ENCODE assay signal across 8 cellular contexts in genomic region chr6:10720229-10720959, GRCh38. TPM values are rescaled to one million over a fixed set of nuclear protein-coding genes. Genes with fewer than 3 reads are reported as not detected.
A peak's percentile ranks its signal among the peaks of the same experiment; 100 is the strongest.
DNase-seq lines count a peak whose midpoint lies in the region; ATAC-seq and TF ChIP-seq lines count a peak whose summit lies in the region.

No MANE protein-coding gene starts in this region.

- POLR2A ChIA-PET in PC-9 (lab: Charles Lee; ENCODE audit: unreplicated experiment) = interaction anchor here (0.6 to 0.7 kb wide), 3 partner anchors 190 to 782 kb away, joined by 4 to 12 read pairs (median 4); no protein-coding TSS in a partner anchor

- no TSS peak for BruUV-seq in PC-9 (replicated peaks; lab: Mats Ljungman, UMichigan)

- H3K9me3 Mint-ChIP-seq in activated naive CD4-positive, alpha-beta T cell treated with anti-CD3 and anti-CD28 coated beads, Interleukin-2, amount 10 ng/mL, durations not matched to agents 7 days and 5 days = peaks cover 12% of the 10 kb centered on the region

- no peak overlapping the region for H3K27ac ChIP-seq in PC-9
- peak overlapping the region; percentile 90 for H3K27ac ChIP-seq in left ventricle myocardium inferior (replicated peaks)

- H3K27ac Mint-ChIP-seq in activated naive CD4-positive, alpha-beta T cell treated with anti-CD3 and anti-CD28 coated beads, Interleukin-2, amount 10 ng/mL, durations not matched to agents 7 days and 5 days = peak overlapping the region; percentile 87

- H2AFZ ChIP-seq in PC-9 = peak overlapping the region; percentile 77

- CTCF ChIA-PET in PC-9 (lab: Charles Lee) = interaction anchor here (0.7 kb wide), 1 partner anchor 181 kb away, joined by 3 read pairs; no protein-coding TSS in a partner anchor
- CTCF ChIA-PET in activated naive CD4-positive, alpha-beta T cell treated with anti-CD3 and anti-CD28 coated beads, Interleukin-2, amount 10 ng/mL, durations not matched to agents 7 days and 5 days (lab: Charles Lee) = interaction anchor here (0.8 to 2.8 kb wide), 6 partner anchors 10 to 209 kb away, joined by 3 to 8 read pairs (median 4); partner anchors contain the start of genes C6orf52 and PAK1IP1

- no peaks in the 10 kb centered on the region for H3K27me3 Mint-ChIP-seq in activated naive CD4-positive, alpha-beta T cell treated with anti-CD3 and anti-CD28 coated beads, Interleukin-2, amount 10 ng/mL, durations not matched to agents 7 days and 5 days

- intact Hi-C loops in PC-9 (cut with micrococcal nuclease; ENCODE audit: unreplicated experiment) (loop anchor here (10.0 kb wide), 1 partner anchor 206 kb away; no protein-coding TSS in a partner anchor), left ventricle myocardium inferior (cut with micrococcal nuclease) (no loop called here)

- TF ChIP-seq CTCF in PC-9 (conservative IDR thresholded peaks at IDR 0.05) (no peak), left ventricle myocardium inferior (IDR thresholded peaks at IDR 0.05; ENCODE audit: borderline replicate concordance) (no peak)

- peak; percentile 10 for ATAC-seq in GM19463 (IDR thresholded peaks at IDR 0.05; ENCODE audit: unreplicated experiment)
- no peak for ATAC-seq in HG03280 (IDR thresholded peaks at IDR 0.05; ENCODE audit: unreplicated experiment)
- no peak for ATAC-seq in GM21529 (IDR thresholded peaks at IDR 0.05; ENCODE audit: unreplicated experiment)

- peak overlapping the region; percentile 57; the same call in 1 of the 2 replicates for H3K4me2 ChIP-seq in PC-9

- no peaks in the 10 kb centered on the region for H3K36me3 ChIP-seq in PC-9 (ENCODE audit: low read depth)
- H3K36me3 ChIP-seq in left ventricle myocardium inferior = peaks cover 5% of the 10 kb centered on the region

- H3K79me2 ChIP-seq in PC-9 (ENCODE audit: low read depth) = peaks cover 14% of the 10 kb centered on the region

- DNase-seq in PC-9 (peak in 1 of 2 experiments; percentile 46), left ventricle myocardium inferior (peak; percentile 61), NCI-H146 treated with DMSO at 0.1 percent for 48 hours (lab: John Stamatoyannopoulos, UW; ENCODE audit: unreplicated experiment) (no peak)
- peak; percentile 76 for DNase-seq in activated naive CD4-positive, alpha-beta T cell treated with anti-CD3 and anti-CD28 coated beads, Interleukin-2, amount 10 ng/mL, durations not matched to agents 7 days and 5 days
- peak; percentile 48 for DNase-seq in stimulated activated CD4-positive, alpha-beta T cell treated with anti-CD3 and anti-CD28 coated beads, Interleukin-1b, Interleukin-23, amount 100 ng/mL, for 48 hours

- no peaks in the 10 kb centered on the region for H3K9me2 ChIP-seq in PC-9 (ENCODE audit: insufficient read depth)

- peaks cover 53% of the 10 kb centered on the region for H3K4me1 Mint-ChIP-seq in activated naive CD4-positive, alpha-beta T cell treated with anti-CD3 and anti-CD28 coated beads, Interleukin-2, amount 10 ng/mL, durations not matched to agents 7 days and 5 days

- no peaks in the 10 kb centered on the region for H3K9me3 ChIP-seq in PC-9 (ENCODE audit: insufficient read depth, low read depth)
- H3K9me3 ChIP-seq in left ventricle myocardium inferior (replicated peaks) = peaks cover 4% of the 10 kb centered on the region

- H3K4me1 ChIP-seq in PC-9 (replicated peaks; ENCODE audit: insufficient read depth) = 0 out of 2 replicates have a peak, but pooled peaks cover 10% of the 10 kb centered on the region
- peaks cover 54% of the 10 kb centered on the region for H3K4me1 ChIP-seq in left ventricle myocardium inferior

- no peaks in the 10 kb centered on the region for H4K20me1 ChIP-seq in PC-9 (ENCODE audit: insufficient read depth)

- peak overlapping the region; percentile 53 for H3K4me3 ChIP-seq in PC-9
- H3K4me3 ChIP-seq in left ventricle myocardium inferior = peak overlapping the region; percentile 70

- H3K4me3 Mint-ChIP-seq in activated naive CD4-positive, alpha-beta T cell treated with anti-CD3 and anti-CD28 coated beads, Interleukin-2, amount 10 ng/mL, durations not matched to agents 7 days and 5 days = peak overlapping the region; percentile 82

- peaks cover 11% of the 10 kb centered on the region for H3K36me3 Mint-ChIP-seq in activated naive CD4-positive, alpha-beta T cell treated with anti-CD3 and anti-CD28 coated beads, Interleukin-2, amount 10 ng/mL, durations not matched to agents 7 days and 5 days

- H3K27me3 ChIP-seq in PC-9 (ENCODE audit: insufficient read depth, low read depth) (no peaks in the 10 kb centered on the region), left ventricle myocardium inferior (ENCODE audit: low read depth) (no peaks in the 10 kb centered on the region)

- H3F3A ChIP-seq in PC-9 (ENCODE audit: insufficient read depth, low read depth) = peaks cover 10% of the 10 kb centered on the region; the same call in 1 of the 2 replicates

RNA-seq across cellular contexts. Expression of gene TMEM14C, which starts 2.5 kb away (rescaled TPM):
- total RNA-seq in PC-9 (2021) (154 and 166 TPM in 2 replicates), left ventricle myocardium inferior (132 TPM)

RNA-seq across cellular contexts. Expression of gene PAK1IP1, which starts 25.6 kb away (rescaled TPM):
- 14.3 and 15.2 TPM in 2 replicates for total RNA-seq in PC-9 (2021)
- total RNA-seq in left ventricle myocardium inferior = 11.2 TPM

RNA-seq across cellular contexts. Expression of gene C6orf52, which starts 26.0 kb away (rescaled TPM):
- 6.1 and 6.2 TPM in 2 replicates for total RNA-seq in PC-9 (2021)
- total RNA-seq in left ventricle myocardium inferior = 1.5 TPM

RNA-seq across cellular contexts. Expression of gene TMEM14B, which starts 27.2 kb away (rescaled TPM):
- total RNA-seq in PC-9 (2021) (139 and 168 TPM in 2 replicates), left ventricle myocardium inferior (118 TPM)
